Comparison of ENCODE assay signal across 19 cellular contexts in genomic region chr11:98194611-98195010, GRCh38.
A peak's percentile ranks its signal among the peaks of the same experiment; 100 is the strongest.
DNase-seq lines count a peak whose midpoint lies in the region; ATAC-seq, FAIRE-seq and TF ChIP-seq lines count a peak whose summit lies in the region.
"Had no signal": no experiment of that assay in that cellular context is flagged by ENCODE, and none has a peak within 500 bp of the region (broad histone marks: within the 10 kb centered on the region; RNA-seq: fewer than 3 reads in every experiment).

No MANE protein-coding gene starts in this region.

- H3K36me3 Mint-ChIP-seq in activated CD4-positive, alpha-beta memory T cell treated with anti-CD3 and anti-CD28 coated beads, Interleukin-2, amount 10 ng/mL, durations not matched to agents 7 days and 5 days (ENCODE audit: low read depth), result no peaks in the 10 kb centered on the region
- H3K36me3 Mint-ChIP-seq: IgD-negative memory B cell had no signal

- H3K36me3 ChIP-seq in PC-3 (ENCODE audit: low read depth, low read length), result no peaks in the 10 kb centered on the region
- H3K36me3 ChIP-seq in K562 (ENCODE audit: control insufficient read depth, insufficient read depth, low read length), result no peaks in the 10 kb centered on the region

- no peaks in the 10 kb centered on the region for H3K4me1 Mint-ChIP-seq in activated CD4-positive, alpha-beta memory T cell treated with anti-CD3 and anti-CD28 coated beads, Interleukin-2, amount 10 ng/mL, durations not matched to agents 7 days and 5 days
- H3K4me1 Mint-ChIP-seq: IgD-negative memory B cell had no signal

- H2AFZ ChIP-seq in PC-3 (ENCODE audit: low read length) (no peak overlapping the region), K562 (ENCODE audit: low read depth, low read length) (no peak overlapping the region)
- H2AFZ ChIP-seq: GM23248 had no signal

- 37% methylated on average over 7 of the region's 7 CpGs for WGBS in K562 (ENCODE audit: insufficient coverage, low coverage, missing lambda C conversion rate)

- H3K79me2 ChIP-seq in PC-3 (ENCODE audit: low read length), result no peaks in the 10 kb centered on the region
- no peaks in the 10 kb centered on the region for H3K79me2 ChIP-seq in K562 (ENCODE audit: control insufficient read depth, insufficient read depth, low read length)

- H3F3A ChIP-seq in PC-3 (ENCODE audit: low read length, unreplicated experiment), result no peaks in the 10 kb centered on the region

- no peak overlapping the region for H3K4me3 Mint-ChIP-seq in activated CD4-positive, alpha-beta memory T cell treated with anti-CD3 and anti-CD28 coated beads, Interleukin-2, amount 10 ng/mL, durations not matched to agents 7 days and 5 days
- H3K4me3 Mint-ChIP-seq: IgD-negative memory B cell had no signal

- H3K27me3 ChIP-seq in PC-3 (ENCODE audit: low read length), result no peaks in the 10 kb centered on the region
- no peaks in the 10 kb centered on the region for H3K27me3 ChIP-seq in K562 (ENCODE audit: control insufficient read depth in 2 of 2, insufficient read depth in 2 of 2, low read length in 2 of 2)

- TF ChIP-seq EP300 in K562 (IDR thresholded peaks at IDR 0.05; ENCODE audit: low read length), result no peak

- H4K20me1 ChIP-seq in PC-3 (ENCODE audit: low read length) (no peaks in the 10 kb centered on the region), K562 (replicated peaks; ENCODE audit: control insufficient read depth, insufficient read depth, low read length) (no peaks in the 10 kb centered on the region)

- FAIRE-seq in K562 (lab: Jason Lieb, UNC), result no peak
- FAIRE-seq: GM12892, H54 had no signal

- no peak overlapping the region for H3K9ac ChIP-seq in PC-3 (ENCODE audit: low read length)
- no peak overlapping the region for H3K9ac ChIP-seq in K562 (ENCODE audit: insufficient read depth in 1 of 2, low read depth in 2 of 2, low read length in 2 of 2)
- H3K9ac ChIP-seq: GM23248 had no signal

- peaks cover 6% of the 10 kb centered on the region for H3K9me3 Mint-ChIP-seq in activated CD4-positive, alpha-beta memory T cell treated with anti-CD3 and anti-CD28 coated beads, Interleukin-2, amount 10 ng/mL, durations not matched to agents 7 days and 5 days

- intact Hi-C loops in PC-3 (cut with micrococcal nuclease) (no loop called here), K562 (cut with micrococcal nuclease) (no loop called here)

- TF ChIP-seq CTCF in PC-3 (conservative IDR thresholded peaks at IDR 0.05; ENCODE audit: low read depth, low read length) (no peak), K562 (IDR thresholded peaks at IDR 0.05 in 2 of 3, conservative IDR thresholded peaks at IDR 0.05 in 1 of 3; ENCODE audit: insufficient read depth in 2 of 3, low read depth in 1 of 3, low read length in 3 of 3) (no peak)

- no peaks in the 10 kb centered on the region for H3K9me1 ChIP-seq in K562 (ENCODE audit: control insufficient read depth, insufficient read depth, low read length)

- DNase-seq in DMS53 (lab: John Stamatoyannopoulos, UW) (peak; percentile 16), DMS53 treated with DMSO at 0.1 percent for 48 hours (lab: John Stamatoyannopoulos, UW; ENCODE audit: unreplicated experiment) (no peak), PC-3 (peak; percentile 14), K562 (ENCODE audit: extremely low read depth in 1 of 4, low spot score in 3 of 4) (peak in 1 of 4 experiments; percentile 9), islet precursor cell (peak; percentile 74)
- no peak for DNase-seq in stimulated activated naive CD4-positive, alpha-beta T cell (lab: John Stamatoyannopoulos, UW)
- no peak for DNase-seq in activated CD4-positive, alpha-beta memory T cell treated with anti-CD3 and anti-CD28 coated beads, Interleukin-2, amount 10 ng/mL, durations not matched to agents 7 days and 5 days
- DNase-seq: Calu3, DMS 273 treated with DMSO at 0.1 percent for 48 hours, DMS79 treated with DMSO at 0.1 percent for 48 hours, EL, GDM1, GM23248 had no signal

- in situ Hi-C loops in K562 (cut with MboI), result no loop called here

- BruUV-seq in PC-3 (replicated peaks; lab: Mats Ljungman, UMichigan) (no TSS peak), K562 (replicated peaks; lab: Mats Ljungman, UMichigan) (no TSS peak)

- POLR2A ChIA-PET in PC-3 (lab: Charles Lee; ENCODE audit: unreplicated experiment) (no interaction called here), K562 (lab: Yijun Ruan, JAX) (no interaction called here)
- POLR2A ChIA-PET in activated CD4-positive, alpha-beta memory T cell treated with anti-CD3 and anti-CD28 coated beads, Interleukin-2, amount 10 ng/mL, durations not matched to agents 7 days and 5 days (lab: Charles Lee), result no interaction called here

- H3K4me1 ChIP-seq in PC-3 (ENCODE audit: insufficient read depth, low read length) (no peaks in the 10 kb centered on the region), K562 (replicated peaks in 1 of 2; ENCODE audit: control insufficient read depth in 2 of 2, insufficient read depth in 2 of 2, low read length in 2 of 2) (no peaks in the 10 kb centered on the region)

- H3K27ac ChIP-seq in PC-3 (ENCODE audit: low read length) (no peak overlapping the region), K562 (ENCODE audit: extremely low read depth, low read depth, low read length) (no peak overlapping the region)
- H3K27ac ChIP-seq: 22Rv1, GM23248 had no signal

- no peak for TF ChIP-seq RAD21 in K562 (CRISPR knock-in tag; conservative IDR thresholded peaks at IDR 0.05 in 1 of 2, IDR thresholded peaks at IDR 0.05 in 1 of 2)

- ATAC-seq in PC-3 (no peak), K562 (no peak), GM18505 (IDR thresholded peaks at IDR 0.05; ENCODE audit: unreplicated experiment) (no peak)
- ATAC-seq: HCT116 had no signal

- H3K27ac Mint-ChIP-seq in activated CD4-positive, alpha-beta memory T cell treated with anti-CD3 and anti-CD28 coated beads, Interleukin-2, amount 10 ng/mL, durations not matched to agents 7 days and 5 days, result no peak overlapping the region
- H3K27ac Mint-ChIP-seq: IgD-negative memory B cell had no signal

- no peaks in the 10 kb centered on the region for H3K9me2 ChIP-seq in PC-3 (replicated peaks; ENCODE audit: low read length)

- H3K4me3 ChIP-seq in PC-3 (ENCODE audit: low read length), result no peak overlapping the region
- no peak overlapping the region for H3K4me3 ChIP-seq in K562
- H3K4me3 ChIP-seq: GM23248 had no signal

- TF ChIP-seq POLR2A in K562 (conservative IDR thresholded peaks at IDR 0.05) (no peak), GM18505 (IDR thresholded peaks at IDR 0.05; ENCODE audit: borderline replicate concordance, extremely low read depth, insufficient read depth, insufficient read length) (no peak)

- no peak overlapping the region for H3K4me2 ChIP-seq in PC-3 (ENCODE audit: low read length)
- H3K4me2 ChIP-seq in K562 (ENCODE audit: insufficient read depth, low read length), result no peak overlapping the region

- H3K27me3 Mint-ChIP-seq in activated CD4-positive, alpha-beta memory T cell treated with anti-CD3 and anti-CD28 coated beads, Interleukin-2, amount 10 ng/mL, durations not matched to agents 7 days and 5 days, result no peaks in the 10 kb centered on the region
- H3K27me3 Mint-ChIP-seq: IgD-negative memory B cell had no signal

- CTCF ChIA-PET in PC-3 (lab: Charles Lee), result no interaction called here
- CTCF ChIA-PET in K562 (lab: Yijun Ruan, JAX; ENCODE audit: low intra/inter-chr PET ratio), result no interaction called here
- CTCF ChIA-PET in activated CD4-positive, alpha-beta memory T cell treated with anti-CD3 and anti-CD28 coated beads, Interleukin-2, amount 10 ng/mL, durations not matched to agents 7 days and 5 days (lab: Charles Lee), result no interaction called here

- H3K9me3 ChIP-seq in PC-3 (ENCODE audit: low read length) (no peaks in the 10 kb centered on the region), K562 (replicated peaks; ENCODE audit: control insufficient read depth, insufficient read depth, low read depth, low read length) (no peaks in the 10 kb centered on the region)

TF ChIP-seq in K562, 482 proteins besides CTCF, POLR2A, EP300 and RAD21:
- TF ChIP-seq ATF3 (IDR thresholded peaks at IDR 0.05) (peak; percentile 38; the same call in 1 of the 2 replicates), ATF3 (CRISPR knock-in tag; conservative IDR thresholded peaks at IDR 0.05) (no peak), HCFC1 (IDR thresholded peaks at IDR 0.05; ENCODE audit: low read depth, low read length) (no peak)

Comparison
In these comparisons a context has a peak if more than half of its experiments do, and no peak if none do; other contexts are left out.
1. DNase-seq: peak in DMS53 (single experiment), PC-3 (single experiment) and islet precursor cell (single experiment); none in DMS53 treated with DMSO at 0.1 percent for 48 hours (single experiment), stimulated activated naive CD4-positive, alpha-beta T cell (0 of 6) and activated CD4-positive, alpha-beta memory T cell treated with anti-CD3 and anti-CD28 coated beads, Interleukin-2, amount 10 ng/mL, durations not matched to agents 7 days and 5 days (single experiment).